In the genomic region with DNA sequence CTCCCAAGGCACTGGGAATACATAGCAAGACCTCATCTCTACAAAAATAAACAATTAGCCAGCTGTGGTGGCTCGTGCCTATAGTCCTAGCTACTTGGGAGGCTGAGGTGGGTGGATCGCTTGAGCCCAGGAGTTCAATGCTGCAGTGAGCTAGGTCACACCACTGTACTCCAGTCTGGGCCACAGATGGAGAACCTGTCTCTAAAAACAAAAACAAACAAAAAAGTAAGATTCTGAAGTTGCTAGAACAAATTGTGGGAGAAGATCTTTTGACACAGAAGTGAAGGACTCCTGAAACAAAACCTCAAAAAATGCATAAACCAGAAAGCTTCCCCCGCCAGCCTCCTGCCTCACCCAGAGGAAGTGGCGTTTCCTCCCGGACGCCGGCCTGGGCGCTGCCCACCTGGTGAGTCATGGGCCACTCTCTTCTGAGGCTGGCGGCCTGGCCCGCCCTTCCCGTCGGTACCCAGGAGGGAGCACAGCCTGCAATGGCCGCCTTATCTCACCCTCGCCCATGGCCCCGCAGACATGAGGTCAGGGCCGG, we compare ENCODE assay signal across 9 cellular contexts. TPM values are rescaled to one million over a fixed set of nuclear protein-coding genes. Genes with fewer than 3 reads are reported as not detected.
A peak's percentile ranks its signal among the peaks of the same experiment; 100 is the strongest.
DNase-seq lines count a peak whose midpoint lies in the region; ATAC-seq and TF ChIP-seq lines count a peak whose summit lies in the region.
"Had no signal": no experiment of that assay in that cellular context is flagged by ENCODE, and none has a peak within 500 bp of the region (broad histone marks: within the 10 kb centered on the region; RNA-seq: fewer than 3 reads in every experiment).

No MANE protein-coding gene starts in this region.

- no peak overlapping the region for H3K4me3 ChIP-seq in fibroblast of villous mesenchyme (ENCODE audit: low read depth, low read length)

- peak; percentile 65 for ATAC-seq in stimulated activated naive CD8-positive, alpha-beta T cell treated with anti-CD3 and anti-CD28 coated beads, Interleukin-15, Interleukin-2, amounts not matched to agents 100 U/mL and 50 U/mL, for 24 hours
- ATAC-seq in HG03354 (IDR thresholded peaks at IDR 0.05; ENCODE audit: poor library complexity, severe bottlenecking, unreplicated experiment): no peak

- DNase-seq in activated T-cell treated with anti-CD3 and anti-CD28 coated beads for 1 hour (ENCODE audit: low read depth) (peak; percentile 4), activated T-cell treated with anti-CD3 and anti-CD28 coated beads for 4 hours (no peak), SW 1271 (lab: John Stamatoyannopoulos, UW) (peak; percentile 54 to 74), fibroblast of villous mesenchyme (ENCODE audit: low read depth) (peak; percentile 52), NCI-H1092 (lab: John Stamatoyannopoulos, UW) (no peak), NCI-H146 (lab: John Stamatoyannopoulos, UW) (no peak)
- peak; percentile 49 for DNase-seq in stimulated activated naive CD8-positive, alpha-beta T cell treated with anti-CD3 and anti-CD28 coated beads, Interleukin-15, Interleukin-2, amounts not matched to agents 100 U/mL and 50 U/mL, for 24 hours
- DNase-seq: activated B cell treated with CpG ODN at 0.5 μM for 24 hours had no signal

- no peak for TF ChIP-seq CTCF in fibroblast of villous mesenchyme (IDR thresholded peaks at IDR 0.05; ENCODE audit: insufficient read depth, low read depth, low read length)

RNA-seq across cellular contexts. Expression of a gene that starts 25.4 kb away (rescaled TPM):
- under 0.01 and 0.64 TPM in 2 replicates for total RNA-seq in fibroblast of villous mesenchyme
- total RNA-seq: activated B cell treated with CpG ODN at 0.5 μM for 24 hours had no signal

Comparison
In these comparisons a context has a peak if more than half of its experiments do, and no peak if none do; other contexts are left out.
1. DNase-seq: peak in activated T-cell treated with anti-CD3 and anti-CD28 coated beads for 1 hour (single experiment), SW 1271 (2 of 2), fibroblast of villous mesenchyme (single experiment) and stimulated activated naive CD8-positive, alpha-beta T cell treated with anti-CD3 and anti-CD28 coated beads, Interleukin-15, Interleukin-2, amounts not matched to agents 100 U/mL and 50 U/mL, for 24 hours (single experiment); none in activated T-cell treated with anti-CD3 and anti-CD28 coated beads for 4 hours (single experiment), NCI-H1092 (single experiment) and NCI-H146 (single experiment).